8 cellular contexts compared by ENCODE assay signal in the genomic region with DNA sequence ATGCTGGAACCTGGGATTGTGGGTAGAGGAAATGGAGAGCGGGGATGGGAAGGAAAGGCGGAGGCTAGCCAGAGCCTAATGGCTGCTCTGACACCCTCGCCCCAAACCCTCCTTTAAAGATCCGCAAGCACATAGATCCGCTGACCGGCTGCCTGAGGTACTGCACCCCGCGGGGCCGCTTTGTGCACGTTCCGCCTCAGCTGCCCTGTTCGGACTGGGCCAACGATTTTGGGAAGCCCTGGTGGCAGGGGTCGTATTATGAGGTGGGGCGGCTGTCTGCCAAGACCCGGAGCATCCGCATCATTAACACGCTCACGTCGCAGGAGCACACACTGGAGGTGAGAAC. TPM values are rescaled to one million over a fixed set of nuclear protein-coding genes. Genes with fewer than 3 reads are reported as not detected.
DNase-seq lines count a peak whose midpoint lies in the region; ATAC-seq, FAIRE-seq and TF ChIP-seq lines count a peak whose summit lies in the region.

No MANE protein-coding gene starts in this region.

- WGBS in HepG2 (ENCODE audit: low lambda C conversion rate) = 1% methylated on average over 13 of the region's 20 CpGs
- 21 to 36% methylated on average over 18 to 20 of the region's 20 CpGs for WGBS in thyroid gland, 2 donors

- peak; percentile 79 for DNase-seq in activated effector memory CD4-positive, alpha-beta T cell treated with anti-CD3 and anti-CD28 coated beads, Interleukin-2, amount 50 U/mL, for 16 hours
- DNase-seq in activated effector memory CD4-positive, alpha-beta T cell treated with Interleukin-2 at 50 U/mL for 16 hours = no peak
- peak; percentile 54 to 69 (median 61) for DNase-seq in Peyer's patch
- peak; percentile 57 for DNase-seq in cerebellar cortex (ENCODE audit: low spot score)
- peak; percentile 52 for DNase-seq in HepG2 (ENCODE audit: low spot score)
- peak; percentile 55 to 60 for DNase-seq in thyroid gland
- DNase-seq in NCI-H524 treated with DMSO at 0.1 percent for 48 hours (lab: John Stamatoyannopoulos, UW) = no peak

- TF ChIP-seq POLR2A in Peyer's patch (IDR thresholded peaks at IDR 0.05) (no peak), HepG2 (IDR thresholded peaks at IDR 0.05; ENCODE audit: insufficient read depth in 1 of 2, low read depth in 2 of 2, low read length in 2 of 2) (no peak; a peak in 1 of 4 replicates), thyroid gland (IDR thresholded peaks at IDR 0.05) (no peak)

- H3K79me2 ChIP-seq in HepG2 (ENCODE audit: insufficient read depth, low read length) = peaks cover 8% of the 10 kb centered on the region

- H3K36me3 ChIP-seq in Peyer's patch (peaks cover 0 to 20% (median 0%) of the 10 kb centered on the region in 3 donors), HepG2 (replicated peaks in 1 of 2; ENCODE audit: control insufficient read depth in 1 of 2, insufficient read depth in 2 of 2, low read length in 2 of 2) (no peaks in the 10 kb centered on the region), thyroid gland (peaks cover 0 to 5% of the 10 kb centered on the region in 2 donors)

- peak; percentile 64 for ATAC-seq in HepG2
- ATAC-seq in GM19397 (IDR thresholded peaks at IDR 0.05; ENCODE audit: unreplicated experiment) = no peak

- POLR2A ChIA-PET in HepG2 (lab: Yijun Ruan, JAX) = interaction anchor here (1.2 kb wide), 1 partner anchor 813 kb away, joined by 3 read pairs; no protein-coding TSS in a partner anchor

- intact Hi-C loops in HepG2 (cut with micrococcal nuclease; ENCODE audit: unreplicated experiment) = no loop called here
- intact Hi-C loops in thyroid gland (cut with DNase I) = loop anchor here (5.0 kb wide), 1 partner anchor 36 kb away; no protein-coding TSS in a partner anchor

- TF ChIP-seq CTCF in Peyer's patch (IDR thresholded peaks at IDR 0.05) (peak; percentile 22 to 59 (median 54)), HepG2 (CRISPR knock-in tag; IDR thresholded peaks at IDR 0.05) (peak; percentile 56), thyroid gland (IDR thresholded peaks at IDR 0.05) (peak in 4 of 6 experiments; percentile 43 to 54 (median 46))

- no peaks in the 10 kb centered on the region for H4K20me1 ChIP-seq in HepG2 (ENCODE audit: insufficient read depth, low read length)

- CTCF ChIA-PET in HepG2 (lab: Yijun Ruan, JAX; ENCODE audit: low intra/inter-chr PET ratio, low total read pairs) = interaction anchor here (2.0 to 3.3 kb wide), 2 partner anchors 36 to 39 kb away, joined by 9 read pairs; no protein-coding TSS in a partner anchor

- peak overlapping the region; percentile 80 for H3K9ac ChIP-seq in HepG2 (ENCODE audit: insufficient read depth, low read depth, low read length)

- TSS peak; percentile 41 for BruUV-seq in HepG2 (replicated peaks; lab: Mats Ljungman, UMichigan)

- peak overlapping the region; percentile 75 for H2AFZ ChIP-seq in HepG2 (ENCODE audit: low read length)

- H3K4me2 ChIP-seq in HepG2 (ENCODE audit: low read depth, low read length) = peak overlapping the region; percentile 98

- in situ Hi-C loops in HepG2 (cut with HindIII; ENCODE audit: extremely low pct_ligation_motif_present, low pct_unique_long_range_greater_than_20kb) = loop anchor here (5.0 kb wide), 1 partner anchor 39 kb away; no protein-coding TSS in a partner anchor

- TF ChIP-seq RAD21 in HepG2 (CRISPR knock-in tag; IDR thresholded peaks at IDR 0.05) = peak; percentile 52; the same call in 1 of the 2 replicates

- peak; percentile 70 for FAIRE-seq in HepG2 (lab: Jason Lieb, UNC)

- H3K4me1 ChIP-seq in Peyer's patch (peaks cover 6 to 36% (median 13%) of the 10 kb centered on the region in 4 donors), HepG2 (ENCODE audit: insufficient read depth, low read length) (peaks cover 62% of the 10 kb centered on the region), thyroid gland (peaks cover 22 to 28% of the 10 kb centered on the region in 2 donors)

- H3K4me3 ChIP-seq in Peyer's patch (peak overlapping the region; percentile 59 to 77 (median 70)), HepG2 (replicated peaks in 1 of 3; ENCODE audit: insufficient read depth in 1 of 3, low read depth in 2 of 3, low read length in 3 of 3) (peak overlapping the region; percentile 70 to 83 (median 83)), thyroid gland (replicated peaks in 1 of 3) (peak overlapping the region; percentile 32 to 93 (median 50))

- H3K27ac ChIP-seq in Peyer's patch (peak overlapping the region; percentile 87 to 94 (median 90)), HepG2 (ENCODE audit: extremely low read length, insufficient read depth, low read length) (peak overlapping the region; percentile 94), thyroid gland (peak overlapping the region; percentile 68 to 92 (median 88))

- H3K27me3 ChIP-seq in Peyer's patch = no peaks in the 10 kb centered on the region
- H3K27me3 ChIP-seq in HepG2 (ENCODE audit: control insufficient read depth in 1 of 2, insufficient read depth in 2 of 2, low read length in 2 of 2) = no peaks in the 10 kb centered on the region; a peak in 1 of 5 replicates
- H3K27me3 ChIP-seq in thyroid gland = no peaks in the 10 kb centered on the region

- H3K9me3 ChIP-seq in Peyer's patch (no peaks in the 10 kb centered on the region), HepG2 (ENCODE audit: low read length) (no peaks in the 10 kb centered on the region), thyroid gland (no peaks in the 10 kb centered on the region)

- no peak for TF ChIP-seq EP300 in HepG2 (IDR thresholded peaks at IDR 0.05; ENCODE audit: low read depth in 2 of 2, low read length in 2 of 2)
- no peak for TF ChIP-seq EP300 in HepG2 (CRISPR knock-in tag; IDR thresholded peaks at IDR 0.05; ENCODE audit: borderline replicate concordance)

RNA-seq across cellular contexts. Expression of a gene that starts 0.7 kb away (rescaled TPM):
- total RNA-seq in Peyer's patch (1 to 10 TPM; 3.3 to 5.1 (median 4.2) TPM), HepG2 (2016; rRNA removed; fragmentation: Illumina TruSeq; extraction: Trizol) (17.0 and 21.4 TPM in 2 replicates), thyroid gland (10 to 100 TPM; 14.9 to 29.5 (median 23.5) TPM)
- 1.1 TPM in 2 replicates for total RNA-seq in HepG2 (2016; cell fraction: cytosol; rRNA removed; fragmentation: Illumina TruSeq; extraction: Trizol; ENCODE audit: low read depth)
- 16.9 and 20.4 TPM in 2 replicates for total RNA-seq in HepG2 (2016; cell fraction: insoluble cytoplasmic fraction; rRNA removed; fragmentation: Illumina TruSeq; extraction: Trizol)
- total RNA-seq in HepG2 (2016; cell fraction: membrane; rRNA removed; fragmentation: Illumina TruSeq; extraction: Trizol) = 9.5 and 12.3 TPM in 2 replicates
- total RNA-seq in HepG2 (2016; cell fraction: nucleus; rRNA removed; fragmentation: Illumina TruSeq; extraction: Trizol) = 9.1 and 10.0 TPM in 2 replicates
- polyA plus RNA-seq in HepG2 (2011; rRNA removed) = 7.9 and 8.9 TPM in 2 replicates
- polyA plus RNA-seq in HepG2 (2011; cell fraction: cytosol; rRNA removed) = 7.7 and 8.1 TPM in 2 replicates
- polyA plus RNA-seq in HepG2 (2011; cell fraction: nucleus; rRNA removed) = 7.1 and 7.3 TPM in 2 replicates
- 5.1 and 7.4 TPM in 2 replicates for polyA plus RNA-seq in HepG2 (2012)
- 1.4 and 1.9 TPM in 2 replicates for polyA plus RNA-seq in HepG2 (2016; cell fraction: cytosol; fragmentation: Illumina TruSeq; extraction: Trizol; ENCODE audit: low read depth)
- 20.6 and 21.0 TPM in 2 replicates for polyA plus RNA-seq in HepG2 (2016; cell fraction: insoluble cytoplasmic fraction; fragmentation: Illumina TruSeq; extraction: Trizol; ENCODE audit: low read depth)
- polyA plus RNA-seq in HepG2 (2016; cell fraction: membrane; fragmentation: Illumina TruSeq; extraction: Trizol; ENCODE audit: low read depth) = 6.2 and 7.1 TPM in 2 replicates
- polyA plus RNA-seq in HepG2 (2016; cell fraction: nucleus; fragmentation: Illumina TruSeq; extraction: Trizol; ENCODE audit: insufficient read depth, low read depth) = 14.1 and 14.8 TPM in 2 replicates
- 9.3 and 30.2 TPM in 2 replicates for polyA minus RNA-seq in HepG2 (2011; rRNA and poly(A)+ RNA removed; ENCODE audit: low replicate concordance)
- 4.3 and 5.6 TPM in 2 replicates for polyA minus RNA-seq in HepG2 (2011; cell fraction: cytosol; rRNA and poly(A)+ RNA removed)
- polyA minus RNA-seq in HepG2 (2011; cell fraction: nucleus; rRNA and poly(A)+ RNA removed) = 4.2 and 6.0 TPM in 2 replicates

RNA-seq across cellular contexts. Expression of a gene that starts 1.1 kb away (rescaled TPM):
- total RNA-seq in Peyer's patch (10 to 100 TPM; 28.6 to 75.8 (median 47.8) TPM), HepG2 (2016; rRNA removed; fragmentation: Illumina TruSeq; extraction: Trizol) (91.6 and 105 TPM in 2 replicates), thyroid gland (100 to 1,000 TPM in 2 of 4 donors, 10 to 100 TPM in 2; 24.6 to 180 (median 79.6) TPM)
- total RNA-seq in HepG2 (2016; cell fraction: cytosol; rRNA removed; fragmentation: Illumina TruSeq; extraction: Trizol; ENCODE audit: low read depth) = 62.3 and 74.3 TPM in 2 replicates
- total RNA-seq in HepG2 (2016; cell fraction: insoluble cytoplasmic fraction; rRNA removed; fragmentation: Illumina TruSeq; extraction: Trizol) = 94.6 and 120 TPM in 2 replicates
- total RNA-seq in HepG2 (2016; cell fraction: membrane; rRNA removed; fragmentation: Illumina TruSeq; extraction: Trizol) = 54.2 and 67.7 TPM in 2 replicates
- total RNA-seq in HepG2 (2016; cell fraction: nucleus; rRNA removed; fragmentation: Illumina TruSeq; extraction: Trizol) = 37.3 and 42.0 TPM in 2 replicates
- 43.9 and 46.9 TPM in 2 replicates for polyA plus RNA-seq in HepG2 (2011; rRNA removed)
- 35.2 and 66.3 TPM in 2 replicates for polyA plus RNA-seq in HepG2 (2011; cell fraction: cytosol; rRNA removed)
- 36.8 and 49.2 TPM in 2 replicates for polyA plus RNA-seq in HepG2 (2011; cell fraction: nucleus; rRNA removed)
- polyA plus RNA-seq in HepG2 (2012) = 19.2 and 22.5 TPM in 2 replicates
- 53.8 and 75.0 TPM in 2 replicates for polyA plus RNA-seq in HepG2 (2016; cell fraction: cytosol; fragmentation: Illumina TruSeq; extraction: Trizol; ENCODE audit: low read depth)
- 69.5 and 79.8 TPM in 2 replicates for polyA plus RNA-seq in HepG2 (2016; cell fraction: insoluble cytoplasmic fraction; fragmentation: Illumina TruSeq; extraction: Trizol; ENCODE audit: low read depth)
- polyA plus RNA-seq in HepG2 (2016; cell fraction: membrane; fragmentation: Illumina TruSeq; extraction: Trizol; ENCODE audit: low read depth) = 39.8 and 49.0 TPM in 2 replicates
- polyA plus RNA-seq in HepG2 (2016; cell fraction: nucleus; fragmentation: Illumina TruSeq; extraction: Trizol; ENCODE audit: insufficient read depth, low read depth) = 46.6 and 50.5 TPM in 2 replicates
- polyA minus RNA-seq in HepG2 (2011; rRNA and poly(A)+ RNA removed; ENCODE audit: low replicate concordance) = 21.5 and 58.0 TPM in 2 replicates
- 35.5 and 51.8 TPM in 2 replicates for polyA minus RNA-seq in HepG2 (2011; cell fraction: cytosol; rRNA and poly(A)+ RNA removed)
- polyA minus RNA-seq in HepG2 (2011; cell fraction: nucleus; rRNA and poly(A)+ RNA removed) = 13.3 and 23.4 TPM in 2 replicates

RNA-seq across cellular contexts. Expression of a gene that starts 3.6 kb away (rescaled TPM):
- total RNA-seq in Peyer's patch (10 to 100 TPM in 3 of 4 donors, 1 to 10 TPM in 1; 3.4 to 29.7 (median 12.9) TPM), HepG2 (2016; rRNA removed; fragmentation: Illumina TruSeq; extraction: Trizol) (0.31 TPM in 1 of 2 replicates, not detected in the other), thyroid gland (10 to 100 TPM; 12.3 to 39.5 (median 18.4) TPM)
- total RNA-seq in HepG2 (2016; cell fraction: cytosol; rRNA removed; fragmentation: Illumina TruSeq; extraction: Trizol; ENCODE audit: low read depth) = not detected in 2 replicates
- 0.19 TPM in 1 of 2 replicates, not detected in the other for total RNA-seq in HepG2 (2016; cell fraction: insoluble cytoplasmic fraction; rRNA removed; fragmentation: Illumina TruSeq; extraction: Trizol)
- total RNA-seq in HepG2 (2016; cell fraction: membrane; rRNA removed; fragmentation: Illumina TruSeq; extraction: Trizol) = not detected in 2 replicates
- 1.1 TPM in 1 of 2 replicates, not detected in the other for total RNA-seq in HepG2 (2016; cell fraction: nucleus; rRNA removed; fragmentation: Illumina TruSeq; extraction: Trizol)
- 0.66 and 0.84 TPM in 2 replicates for polyA plus RNA-seq in HepG2 (2011; rRNA removed)
- 0.08 and 0.43 TPM in 2 replicates for polyA plus RNA-seq in HepG2 (2011; cell fraction: cytosol; rRNA removed)
- polyA plus RNA-seq in HepG2 (2011; cell fraction: nucleus; rRNA removed) = 7.3 and 9.6 TPM in 2 replicates
- polyA plus RNA-seq in HepG2 (2012) = 0.51 and 1.9 TPM in 2 replicates
- 0.26 and 0.33 TPM in 2 replicates for polyA plus RNA-seq in HepG2 (2016; cell fraction: cytosol; fragmentation: Illumina TruSeq; extraction: Trizol; ENCODE audit: low read depth)
- 0.28 and 0.30 TPM in 2 replicates for polyA plus RNA-seq in HepG2 (2016; cell fraction: insoluble cytoplasmic fraction; fragmentation: Illumina TruSeq; extraction: Trizol; ENCODE audit: low read depth)
- polyA plus RNA-seq in HepG2 (2016; cell fraction: membrane; fragmentation: Illumina TruSeq; extraction: Trizol; ENCODE audit: low read depth) = 0.23 and 0.27 TPM in 2 replicates
- polyA plus RNA-seq in HepG2 (2016; cell fraction: nucleus; fragmentation: Illumina TruSeq; extraction: Trizol; ENCODE audit: insufficient read depth, low read depth) = 4.6 and 6.5 TPM in 2 replicates
- polyA minus RNA-seq in HepG2 (2011; rRNA and poly(A)+ RNA removed; ENCODE audit: low replicate concordance) = 0.36 TPM in 1 of 2 replicates, not detected in the other
- polyA minus RNA-seq in HepG2 (2011; cell fraction: cytosol; rRNA and poly(A)+ RNA removed) = not detected in 2 replicates
- 1.3 and 2.7 TPM in 2 replicates for polyA minus RNA-seq in HepG2 (2011; cell fraction: nucleus; rRNA and poly(A)+ RNA removed)

RNA-seq across cellular contexts. Expression of a gene that starts 24.4 kb away (rescaled TPM):
- 10 to 100 TPM; 32.1 to 45.6 (median 36.4) TPM for total RNA-seq in Peyer's patch
- 2.1 and 2.2 TPM in 2 replicates for total RNA-seq in HepG2 (2016; rRNA removed; fragmentation: Illumina TruSeq; extraction: Trizol)
- total RNA-seq in HepG2 (2016; cell fraction: cytosol; rRNA removed; fragmentation: Illumina TruSeq; extraction: Trizol; ENCODE audit: low read depth) = 0.30 and 1.9 TPM in 2 replicates
- total RNA-seq in HepG2 (2016; cell fraction: insoluble cytoplasmic fraction; rRNA removed; fragmentation: Illumina TruSeq; extraction: Trizol) = 1.3 and 1.6 TPM in 2 replicates
- total RNA-seq in HepG2 (2016; cell fraction: membrane; rRNA removed; fragmentation: Illumina TruSeq; extraction: Trizol) = 1.7 and 3.1 TPM in 2 replicates
- total RNA-seq in HepG2 (2016; cell fraction: nucleus; rRNA removed; fragmentation: Illumina TruSeq; extraction: Trizol) = 5.8 and 6.2 TPM in 2 replicates
- polyA plus RNA-seq in HepG2 (2011; rRNA removed) = 1.3 and 1.9 TPM in 2 replicates
- 0.42 and 0.82 TPM in 2 replicates for polyA plus RNA-seq in HepG2 (2011; cell fraction: cytosol; rRNA removed)
- 18.1 and 23.2 TPM in 2 replicates for polyA plus RNA-seq in HepG2 (2011; cell fraction: nucleus; rRNA removed)
- polyA plus RNA-seq in HepG2 (2012) = 8.4 and 13.6 TPM in 2 replicates
- polyA plus RNA-seq in HepG2 (2016; cell fraction: cytosol; fragmentation: Illumina TruSeq; extraction: Trizol; ENCODE audit: low read depth) = 0.37 and 0.83 TPM in 2 replicates
- polyA plus RNA-seq in HepG2 (2016; cell fraction: insoluble cytoplasmic fraction; fragmentation: Illumina TruSeq; extraction: Trizol; ENCODE audit: low read depth) = 2.4 and 4.0 TPM in 2 replicates
- polyA plus RNA-seq in HepG2 (2016; cell fraction: membrane; fragmentation: Illumina TruSeq; extraction: Trizol; ENCODE audit: low read depth) = 0.80 and 1.7 TPM in 2 replicates
- polyA plus RNA-seq in HepG2 (2016; cell fraction: nucleus; fragmentation: Illumina TruSeq; extraction: Trizol; ENCODE audit: insufficient read depth, low read depth) = 21.8 and 22.9 TPM in 2 replicates
- polyA minus RNA-seq in HepG2 (2011; rRNA and poly(A)+ RNA removed; ENCODE audit: low replicate concordance) = 3.6 and 8.2 TPM in 2 replicates
- 2.2 and 3.8 TPM in 2 replicates for polyA minus RNA-seq in HepG2 (2011; cell fraction: cytosol; rRNA and poly(A)+ RNA removed)
- polyA minus RNA-seq in HepG2 (2011; cell fraction: nucleus; rRNA and poly(A)+ RNA removed) = 18.7 and 21.1 TPM in 2 replicates
- 10 to 100 TPM in 2 of 4 donors, 1 to 10 TPM in 2; 4.8 to 14.4 (median 10.4) TPM for total RNA-seq in thyroid gland

RNA-seq across cellular contexts. Expression of a gene that starts 30.1 kb away (rescaled TPM):
- total RNA-seq in Peyer's patch (10 to 100 TPM; 36.1 to 99.9 (median 45.1) TPM), HepG2 (2016; rRNA removed; fragmentation: Illumina TruSeq; extraction: Trizol) (3.3 and 3.7 TPM in 2 replicates), thyroid gland (100 to 1,000 TPM in 1 of 4 donors, 10 to 100 TPM in 3; 78.9 to 117 (median 91.4) TPM)
- total RNA-seq in HepG2 (2016; cell fraction: cytosol; rRNA removed; fragmentation: Illumina TruSeq; extraction: Trizol; ENCODE audit: low read depth) = 0.20 and 0.53 TPM in 2 replicates
- 1.6 and 3.6 TPM in 2 replicates for total RNA-seq in HepG2 (2016; cell fraction: insoluble cytoplasmic fraction; rRNA removed; fragmentation: Illumina TruSeq; extraction: Trizol)
- total RNA-seq in HepG2 (2016; cell fraction: membrane; rRNA removed; fragmentation: Illumina TruSeq; extraction: Trizol) = 1.1 and 3.2 TPM in 2 replicates
- total RNA-seq in HepG2 (2016; cell fraction: nucleus; rRNA removed; fragmentation: Illumina TruSeq; extraction: Trizol) = 4.7 and 9.3 TPM in 2 replicates
- 2.7 and 3.3 TPM in 2 replicates for polyA plus RNA-seq in HepG2 (2011; rRNA removed)
- 1.8 and 1.9 TPM in 2 replicates for polyA plus RNA-seq in HepG2 (2011; cell fraction: cytosol; rRNA removed)
- polyA plus RNA-seq in HepG2 (2011; cell fraction: nucleus; rRNA removed) = 21.5 and 21.6 TPM in 2 replicates
- polyA plus RNA-seq in HepG2 (2012) = 6.4 and 10.0 TPM in 2 replicates
- 0.57 and 0.75 TPM in 2 replicates for polyA plus RNA-seq in HepG2 (2016; cell fraction: cytosol; fragmentation: Illumina TruSeq; extraction: Trizol; ENCODE audit: low read depth)
- polyA plus RNA-seq in HepG2 (2016; cell fraction: insoluble cytoplasmic fraction; fragmentation: Illumina TruSeq; extraction: Trizol; ENCODE audit: low read depth) = 1.8 and 5.2 TPM in 2 replicates
- 1.1 and 1.3 TPM in 2 replicates for polyA plus RNA-seq in HepG2 (2016; cell fraction: membrane; fragmentation: Illumina TruSeq; extraction: Trizol; ENCODE audit: low read depth)
- polyA plus RNA-seq in HepG2 (2016; cell fraction: nucleus; fragmentation: Illumina TruSeq; extraction: Trizol; ENCODE audit: insufficient read depth, low read depth) = 15.5 and 16.4 TPM in 2 replicates
- 8.0 and 73.1 TPM in 2 replicates for polyA minus RNA-seq in HepG2 (2011; rRNA and poly(A)+ RNA removed; ENCODE audit: low replicate concordance)
- polyA minus RNA-seq in HepG2 (2011; cell fraction: cytosol; rRNA and poly(A)+ RNA removed) = 3.3 and 3.9 TPM in 2 replicates
- 9.1 and 12.4 TPM in 2 replicates for polyA minus RNA-seq in HepG2 (2011; cell fraction: nucleus; rRNA and poly(A)+ RNA removed)

Comparison
In these comparisons a context has a peak if more than half of its experiments do, and no peak if none do; other contexts are left out.
1. DNase-seq: peak in activated effector memory CD4-positive, alpha-beta T cell treated with anti-CD3 and anti-CD28 coated beads, Interleukin-2, amount 50 U/mL, for 16 hours (single experiment), Peyer's patch (3 of 3), cerebellar cortex (single experiment), HepG2 (single experiment) and thyroid gland (2 of 2); none in activated effector memory CD4-positive, alpha-beta T cell treated with Interleukin-2 at 50 U/mL for 16 hours (single experiment) and NCI-H524 treated with DMSO at 0.1 percent for 48 hours (single experiment).
2. Peak in every context shown above with its lines, with median percentiles within 50 percentile points of each other: H3K27ac ChIP-seq, H3K4me3 ChIP-seq and CTCF ChIP-seq.